Comparison of ENCODE assay signal across 21 cellular contexts in the genomic region with DNA sequence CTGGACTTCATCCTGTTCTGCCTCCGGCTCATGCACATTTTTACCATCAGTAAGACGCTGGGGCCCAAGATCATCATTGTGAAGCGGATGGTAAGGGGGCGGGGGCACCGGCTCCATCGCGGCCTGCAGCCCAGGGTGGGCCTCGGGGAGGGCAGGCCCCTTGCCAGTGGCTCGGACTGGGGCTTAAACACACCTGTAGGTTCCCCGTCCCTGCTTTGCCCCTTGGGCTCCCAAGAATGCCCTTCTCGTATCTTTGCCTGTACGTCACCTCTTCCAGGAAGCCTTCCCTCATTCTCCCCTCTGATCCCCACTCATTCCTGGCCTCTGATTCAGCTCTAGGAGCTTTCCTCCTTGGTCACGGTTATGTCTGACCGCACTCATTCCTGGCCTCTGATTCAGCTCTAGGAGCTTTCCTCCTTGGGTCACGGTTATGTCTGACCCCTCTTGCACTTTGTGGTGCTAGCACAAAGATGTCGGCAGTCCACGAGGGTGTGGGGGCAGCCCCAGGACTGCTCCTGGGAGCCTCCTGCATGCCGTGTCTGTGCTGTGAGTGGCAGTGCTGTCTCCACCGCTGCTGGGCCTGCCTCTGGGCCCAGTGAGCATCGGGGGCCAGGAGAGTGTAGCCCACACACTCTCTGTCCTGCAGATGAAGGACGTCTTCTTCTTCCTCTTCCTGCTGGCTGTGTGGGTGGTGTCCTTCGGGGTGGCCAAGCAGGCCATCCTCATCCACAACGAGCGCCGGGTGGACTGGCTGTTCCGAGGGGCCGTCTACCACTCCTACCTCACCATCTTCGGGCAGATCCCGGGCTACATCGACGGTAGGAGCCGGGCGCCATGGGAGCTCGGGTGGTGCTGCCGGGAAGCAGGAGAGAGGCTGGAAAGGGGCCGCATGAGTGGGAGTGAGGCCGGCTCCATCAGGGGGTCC. TPM values are rescaled to one million over a fixed set of nuclear protein-coding genes. Genes with fewer than 3 reads are reported as not detected.
DNase-seq lines count a peak whose midpoint lies in the region; ATAC-seq, FAIRE-seq and TF ChIP-seq lines count a peak whose summit lies in the region.
"Had no signal": no experiment of that assay in that cellular context is flagged by ENCODE, and none has a peak within 500 bp of the region (broad histone marks: within the 10 kb centered on the region; RNA-seq: fewer than 3 reads in every experiment).

No MANE protein-coding gene starts in this region.

- H3K36me3 ChIP-seq in thyroid gland = no peaks in the 10 kb centered on the region

- H3K4me1 ChIP-seq in A549 (no peaks in the 10 kb centered on the region), thyroid gland (no peaks in the 10 kb centered on the region)

- no peak for TF ChIP-seq EP300 in A549 (IDR thresholded peaks at IDR 0.05)

- DNase-seq in A549 (ENCODE audit: low read depth in 1 of 2, low spot score in 1 of 2) (no peak), EL (peak; percentile 83), RPMI7951 (ENCODE audit: low read depth) (peak; percentile 85), kidney tubule cell (ENCODE audit: low spot score) (peak; percentile 62), middle frontal gyrus (ENCODE audit: extremely low spot score, low spot score) (no peak), medulla oblongata (ENCODE audit: extremely low spot score) (no peak), thyroid gland (no peak)
- DNase-seq: activated CD8-positive, alpha-beta memory T cell treated with anti-CD3 and anti-CD28 coated beads, Interleukin-2, amount 10 ng/mL, durations not matched to agents 7 days and 5 days; activated naive CD4-positive, alpha-beta T cell treated with anti-CD3 and anti-CD28 coated beads, Interleukin-2, amount 50 U/mL, for 16 hours; DMS79 treated with DMSO at 0.1 percent for 48 hours; effector memory CD4-positive, alpha-beta T cell; foreskin fibroblast; Karpas-422; mammary epithelial cell; NCI-H1436 treated with DMSO at 0.1 percent for 48 hours; NCI-H446 had no signal

- FAIRE-seq in A549 (lab: Jason Lieb, UNC) = no peak
- FAIRE-seq: bronchial epithelial cell had no signal

- H3K27ac ChIP-seq in A549 = no peak overlapping the region
- H3K27ac ChIP-seq in thyroid gland = no peak overlapping the region
- H3K27ac ChIP-seq: BLaER1 treated with 17β-estradiol and CSF1 and Interleukin-3, amounts not matched to agents 10 nM and 100 nM had no signal

- intact Hi-C loops in thyroid gland (cut with DNase I) = no loop called here

- POLR2A ChIA-PET in A549 (lab: Yijun Ruan, JAX) = no interaction called here

- TF ChIP-seq CTCF in A549 (IDR thresholded peaks at IDR 0.05) (no peak), thyroid gland (IDR thresholded peaks at IDR 0.05) (no peak)

- H3K9me3 ChIP-seq in A549 (no peaks in the 10 kb centered on the region; the same call in 2 of the 3 replicates), thyroid gland (no peaks in the 10 kb centered on the region)

- H3K27me3 ChIP-seq in thyroid gland = no peaks in the 10 kb centered on the region
- H3K27me3 ChIP-seq: BLaER1 treated with 17β-estradiol and CSF1 and Interleukin-3, amounts not matched to agents 10 nM and 100 nM had no signal

- TF ChIP-seq POLR2A in A549 (IDR thresholded peaks at IDR 0.05; ENCODE audit: low read length) = no peak
- TF ChIP-seq POLR2A in thyroid gland (IDR thresholded peaks at IDR 0.05) = no peak

- ATAC-seq in A549 (peak in 1 of 2 experiments; percentile 50; a peak in 3 of 6 replicates), GM21737 (IDR thresholded peaks at IDR 0.05; ENCODE audit: unreplicated experiment) (no peak)
- ATAC-seq: activated CD8-positive, alpha-beta memory T cell treated with anti-CD3 and anti-CD28 coated beads, Interleukin-2, amount 10 ng/mL, durations not matched to agents 7 days and 5 days; HCT116 had no signal

- H3K4me2 ChIP-seq in A549 = no peak overlapping the region
- H3K4me2 ChIP-seq: BLaER1 treated with 17β-estradiol and CSF1 and Interleukin-3, amounts not matched to agents 10 nM and 100 nM had no signal

- no peak for TF ChIP-seq RAD21 in A549 (conservative IDR thresholded peaks at IDR 0.05 in 1 of 2, IDR thresholded peaks at IDR 0.05 in 1 of 2)

- CTCF ChIA-PET in A549 (lab: Yijun Ruan, JAX) = interaction anchor here (0.9 kb wide), 1 partner anchor 29 kb away, joined by 3 read pairs; no protein-coding TSS in a partner anchor

- whole genome bisulfite sequencing in A549 (ENCODE audit: missing lambda C conversion rate) = 67% methylated on average over 24 of the region's 37 CpGs
- 81 to 84% methylated on average over 30 to 37 of the region's 37 CpGs for WGBS in thyroid gland, 2 donors

- H3K4me3 ChIP-seq in A549 (no peak overlapping the region), thyroid gland (replicated peaks in 1 of 3) (no peak overlapping the region)

TF ChIP-seq in A549, 52 proteins besides CTCF, POLR2A, EP300 and RAD21:
- TF ChIP-seq NR3C1 (IDR thresholded peaks at IDR 0.05) = no peak
- TF ChIP-seq ZFP36 (IDR thresholded peaks at IDR 0.05; ENCODE audit: borderline replicate concordance, partially characterized antibody) = peak; percentile 78
TF ChIP-seq in A549: peak in this region for 1.

RNA-seq across cellular contexts. Expression of a gene that starts 49.1 kb away (rescaled TPM):
- polyA plus RNA-seq in A549 (2011; rRNA removed) (0.59 and 0.66 TPM in 2 replicates), A549 (2017; fragmentation: RNase III; extraction: RNeasy Plus Mini Kit Qiagen cat#74134 plus additional on column Dnase treatment) (0.96 to 1.1 TPM (median 1.1 TPM) in 3 replicates)
- polyA plus RNA-seq in A549 (2012; cell fraction: cytosol; rRNA removed) = 0.94 and 1.4 TPM in 2 replicates
- 1.6 and 1.7 TPM in 2 replicates for polyA plus RNA-seq in A549 (2012; cell fraction: nucleus; rRNA removed)
- polyA minus RNA-seq in A549 (2011; rRNA and poly(A)+ RNA removed) = 0.74 and 0.83 TPM in 2 replicates
- 1.6 and 1.9 TPM in 2 replicates for total RNA-seq in RPMI7951 (2014; rRNA removed; shearing (Covaris generic))
- under 1 TPM; 0.78 to 0.92 (median 0.85) TPM for total RNA-seq in thyroid gland

RNA-seq across cellular contexts. Expression of a gene that starts 52.8 kb away (rescaled TPM):
- polyA plus RNA-seq in A549 (2011; rRNA removed) (2.9 and 3.2 TPM in 2 replicates), A549 (2017; fragmentation: RNase III; extraction: RNeasy Plus Mini Kit Qiagen cat#74134 plus additional on column Dnase treatment) (5.1 to 7.2 TPM (median 5.5 TPM) in 3 replicates)
- 6.3 and 6.7 TPM in 2 replicates for polyA plus RNA-seq in A549 (2012; cell fraction: cytosol; rRNA removed)
- 5.8 and 6.5 TPM in 2 replicates for polyA plus RNA-seq in A549 (2012; cell fraction: nucleus; rRNA removed)
- polyA minus RNA-seq in A549 (2011; rRNA and poly(A)+ RNA removed) = 1.1 and 1.4 TPM in 2 replicates
- 6.7 and 10.4 TPM in 2 replicates for total RNA-seq in RPMI7951 (2014; rRNA removed; shearing (Covaris generic))
- 1 to 10 TPM in 1 of 4 donors, under 1 TPM in 3; 0.67 to 2.6 (median 0.88) TPM for total RNA-seq in thyroid gland
- total RNA-seq: neural crest cell had no signal

Comparison
In these comparisons a context has a peak if more than half of its experiments do, and no peak if none do; other contexts are left out.
1. DNase-seq: peak in EL (single experiment), RPMI7951 (single experiment) and kidney tubule cell (single experiment); none in A549 (0 of 2), middle frontal gyrus (single experiment), medulla oblongata (single experiment) and thyroid gland (0 of 2).